28 cellular contexts compared by ENCODE assay signal in the genomic region with DNA sequence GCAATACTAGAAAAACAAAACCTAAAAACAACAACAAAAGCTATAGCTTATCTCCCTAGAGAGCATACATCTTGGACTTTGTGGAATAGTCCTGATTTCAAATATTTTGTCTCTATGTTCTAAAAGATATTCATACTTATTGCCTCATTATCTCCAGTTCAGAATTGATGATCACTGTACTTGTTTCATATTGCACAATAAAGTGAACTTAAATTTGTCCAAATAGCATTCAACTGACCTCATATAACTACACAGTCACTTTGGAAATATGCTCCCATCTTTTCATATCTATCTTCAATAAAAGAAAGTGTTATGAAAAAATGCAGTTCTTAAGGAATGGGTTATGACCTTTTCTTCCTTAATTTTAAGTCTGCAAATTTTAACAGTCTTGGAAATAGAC.
"Had no signal": no experiment of that assay in that cellular context is flagged by ENCODE, and none has a peak within 500 bp of the region (broad histone marks: within the 10 kb centered on the region; RNA-seq: fewer than 3 reads in every experiment).

No MANE protein-coding gene starts in this region.

- H3K27ac ChIP-seq: brain microvascular endothelial cell, foreskin keratinocyte, heart right ventricle, ovary, prostate gland, sigmoid colon, tibial nerve, VCaP had no signal

- H3K27me3 ChIP-seq: brain microvascular endothelial cell, foreskin keratinocyte, heart right ventricle, ovary, sigmoid colon, tibial nerve had no signal

- DNase-seq: activated CD4-positive, alpha-beta memory T cell treated with anti-CD3 and anti-CD28 coated beads for 36 hours; activated CD4-positive, alpha-beta T cell treated with anti-CD3 and anti-CD28 coated beads, Interleukin-2, amount 10 ng/mL, durations not matched to agents 24 days and 14 days; activated CD4-positive, CD25-positive, alpha-beta regulatory T cell treated with anti-CD3 and anti-CD28 coated beads, Interleukin-2, amount 50 U/mL, for 72 hours; activated CD8-positive, alpha-beta memory T cell treated with anti-CD3 and anti-CD28 coated beads, Interleukin-2, amount 50 U/mL, for 48 hours; activated gamma-delta T cell; activated naive CD4-positive, alpha-beta T cell treated with anti-CD3 and anti-CD28 coated beads, Interleukin-2, amount 10 ng/mL, durations not matched to agents 7 days and 5 days; activated naive CD8-positive, alpha-beta T cell treated with anti-CD3 and anti-CD28 coated beads, Interleukin-2, amount 10 ng/mL, durations not matched to agents 7 days and 5 days; activated T-cell treated with anti-CD3 and anti-CD28 coated beads, Interleukin-2, amount 50 U/mL, for 24 hours; amniotic stem cell; brain microvascular endothelial cell; central memory CD4-positive, alpha-beta T cell; endodermal cell; heart right ventricle; naive B cell; nephron progenitor cell; ovary; retina; sigmoid colon; stimulated activated CD4-positive, alpha-beta T cell treated with anti-CD3 and anti-CD28 coated beads, Interleukin-15, amount 100 ng/mL, for 24 hours; stimulated activated CD4-positive, alpha-beta T cell treated with anti-CD3 and anti-CD28 coated beads, Interleukin-2, amount 100 ng/mL, for 24 hours; stimulated activated naive CD4-positive, alpha-beta T cell had no signal

- H3K36me3 ChIP-seq: brain microvascular endothelial cell, heart right ventricle, ovary, prostate gland, sigmoid colon, tibial nerve had no signal

- FAIRE-seq: astrocyte, TTC549 had no signal

- H3K9me3 ChIP-seq: ovary, prostate gland, sigmoid colon, tibial nerve had no signal

- H3K4me1 ChIP-seq: foreskin keratinocyte, heart right ventricle, prostate gland, sigmoid colon, tibial nerve had no signal

- ATAC-seq: esophagus mucosa, foreskin keratinocyte, heart right ventricle had no signal

- H3K4me3 ChIP-seq: heart right ventricle, ovary, prostate gland, sigmoid colon, tibial nerve had no signal
